Comparison of ENCODE assay signal across 8 cellular contexts in genomic region chr12:57148469-57149308, GRCh38. TPM values are rescaled to one million over a fixed set of nuclear protein-coding genes. Genes with fewer than 3 reads are reported as not detected.
A peak's percentile ranks its signal among the peaks of the same experiment; 100 is the strongest.
DNase-seq lines count a peak whose midpoint lies in the region; ATAC-seq and TF ChIP-seq lines count a peak whose summit lies in the region.
"Had no signal": no experiment of that assay in that cellular context is flagged by ENCODE, and none has a peak within 500 bp of the region (broad histone marks: within the 10 kb centered on the region; RNA-seq: fewer than 3 reads in every experiment).

No MANE protein-coding gene starts in this region.

- H3K36me3 ChIP-seq in MG63 (peaks cover 72% of the 10 kb centered on the region), colonic mucosa (no peaks in the 10 kb centered on the region), mesenchymal stem cell (ENCODE audit: control insufficient read depth in 1 of 2, insufficient read depth in 2 of 2, low read depth in 1 of 2, low read length in 2 of 2) (peaks cover 56 to 78% of the 10 kb centered on the region in 2 experiments)

- H4K8ac ChIP-seq in mesenchymal stem cell (ENCODE audit: low read length), result peak overlapping the region; percentile 14

- H3K79me1 ChIP-seq in mesenchymal stem cell (replicated peaks; ENCODE audit: low read length, poor library complexity, severe bottlenecking), result peaks cover 34% of the 10 kb centered on the region

- peak overlapping the region; percentile 61 to 64 for H3K4ac ChIP-seq in mesenchymal stem cell (ENCODE audit: low read depth in 1 of 2, low read length in 2 of 2)

- no peak overlapping the region for H3K4me2 ChIP-seq in mesenchymal stem cell (ENCODE audit: low read length, poor library complexity, severe bottlenecking)

- no peak overlapping the region for H2AK5ac ChIP-seq in mesenchymal stem cell (ENCODE audit: low read length, severe bottlenecking)

- H3K14ac ChIP-seq in mesenchymal stem cell (ENCODE audit: low read length in 2 of 2), result peak overlapping the region in 1 of 2 experiments; percentile 89

- peak overlapping the region; percentile 37 for H2BK120ac ChIP-seq in mesenchymal stem cell (ENCODE audit: low read depth, low read length)

- H3K18ac ChIP-seq in mesenchymal stem cell (ENCODE audit: low read depth in 1 of 2, low read length in 2 of 2), result peak overlapping the region; percentile 58 to 96

- intact Hi-C loops in colonic mucosa (cut with DNase I), result no loop called here

- H2BK5ac ChIP-seq in mesenchymal stem cell (ENCODE audit: low read depth, low read length, poor library complexity, severe bottlenecking), result no peak overlapping the region

- no peak for ATAC-seq in HG03139 (IDR thresholded peaks at IDR 0.05; ENCODE audit: unreplicated experiment)

- DNase-seq in MG63 (peak; percentile 67), colonic mucosa (peak; percentile 77), mesenchymal stem cell (peak; percentile 87), type B pancreatic cell (ENCODE audit: extremely low spot score, unreplicated experiment) (no peak), glutamatergic neuron (no peak)
- no peak for DNase-seq in activated naive CD4-positive, alpha-beta T cell treated with Interleukin-2 at 50 U/mL for 16 hours

- H3K4me1 ChIP-seq in colonic mucosa, result peaks cover 38% of the 10 kb centered on the region
- H3K4me1 ChIP-seq in mesenchymal stem cell (ENCODE audit: control insufficient read depth, insufficient read depth, low read depth, low read length), result peaks cover 65% of the 10 kb centered on the region

- peaks cover 56% of the 10 kb centered on the region for H3K4me1 Mint-ChIP-seq in type B pancreatic cell (ENCODE audit: unreplicated experiment)
- H3K4me1 Mint-ChIP-seq in glutamatergic neuron (ENCODE audit: low read depth, unreplicated experiment), result peaks cover 8% of the 10 kb centered on the region

- H2BK12ac ChIP-seq in mesenchymal stem cell (ENCODE audit: low read length in 2 of 2), result peak overlapping the region; percentile 73 to 79

- TF ChIP-seq CTCF in colonic mucosa (IDR thresholded peaks at IDR 0.05) (no peak), type B pancreatic cell (conservative IDR thresholded peaks at IDR 0.05) (no peak), glutamatergic neuron (IDR thresholded peaks at IDR 0.05; ENCODE audit: partially characterized antibody, unreplicated experiment) (no peak)

- 64% methylated on average over 1 of the region's 4 CpGs for WGBS in mesenchymal stem cell

- peak overlapping the region; percentile 51 to 90 for H3K9ac ChIP-seq in colonic mucosa (ENCODE audit: low read depth in 2 of 2, low read length in 2 of 2)
- H3K9ac ChIP-seq in mesenchymal stem cell (ENCODE audit: low read length), result peak overlapping the region; percentile 83

- no peak overlapping the region for H2BK15ac ChIP-seq in mesenchymal stem cell (ENCODE audit: low read depth, poor library complexity, severe bottlenecking)

- no peak overlapping the region for H3K23ac ChIP-seq in mesenchymal stem cell (ENCODE audit: low read length in 2 of 2)

- no peak overlapping the region for H3K4me3 Mint-ChIP-seq in type B pancreatic cell
- H3K4me3 Mint-ChIP-seq in glutamatergic neuron (ENCODE audit: unreplicated experiment), result no peak overlapping the region
- H3K4me3 Mint-ChIP-seq: activated naive CD8-positive, alpha-beta T cell had no signal

- peak overlapping the region; percentile 84 for H4K91ac ChIP-seq in mesenchymal stem cell (ENCODE audit: low read length)

- no peak overlapping the region for H2AFZ ChIP-seq in mesenchymal stem cell (ENCODE audit: low read depth, low read length)

- H3K36me3 Mint-ChIP-seq in type B pancreatic cell (peaks cover 24% of the 10 kb centered on the region), glutamatergic neuron (ENCODE audit: unreplicated experiment) (peaks cover 5% of the 10 kb centered on the region)
- H3K36me3 Mint-ChIP-seq: activated naive CD8-positive, alpha-beta T cell had no signal

- H3K27ac Mint-ChIP-seq in type B pancreatic cell (peak overlapping the region; percentile 79), glutamatergic neuron (ENCODE audit: unreplicated experiment) (no peak overlapping the region)
- H3K27ac Mint-ChIP-seq: activated naive CD8-positive, alpha-beta T cell had no signal

- no peaks in the 10 kb centered on the region for H3K27me3 ChIP-seq in MG63
- no peaks in the 10 kb centered on the region for H3K27me3 ChIP-seq in colonic mucosa
- H3K27me3 ChIP-seq in mesenchymal stem cell (ENCODE audit: control insufficient read depth in 1 of 2, insufficient read depth in 1 of 2, low read length in 2 of 2), result no peaks in the 10 kb centered on the region

- peak overlapping the region; percentile 84 for H3K27ac ChIP-seq in colonic mucosa
- H3K27ac ChIP-seq in mesenchymal stem cell (ENCODE audit: low read length, poor library complexity, severe bottlenecking), result peak overlapping the region; percentile 9

- H3K27me3 Mint-ChIP-seq in type B pancreatic cell, result no peaks in the 10 kb centered on the region
- peaks cover 2% of the 10 kb centered on the region for H3K27me3 Mint-ChIP-seq in glutamatergic neuron (ENCODE audit: unreplicated experiment)
- H3K27me3 Mint-ChIP-seq: activated naive CD8-positive, alpha-beta T cell had no signal

- H3K4me3 ChIP-seq in MG63 (no peak overlapping the region), colonic mucosa (no peak overlapping the region), mesenchymal stem cell (ENCODE audit: insufficient read depth in 1 of 2, low read depth in 1 of 2, low read length in 2 of 2) (peak overlapping the region in 1 of 2 experiments; percentile 28)

- H3K9me3 Mint-ChIP-seq in type B pancreatic cell (no peaks in the 10 kb centered on the region), glutamatergic neuron (ENCODE audit: unreplicated experiment) (peaks cover 1% of the 10 kb centered on the region)

- H3K9me3 ChIP-seq in MG63, result no peaks in the 10 kb centered on the region
- no peaks in the 10 kb centered on the region for H3K9me3 ChIP-seq in colonic mucosa
- H3K9me3 ChIP-seq in mesenchymal stem cell (ENCODE audit: control insufficient read depth, low read length), result no peaks in the 10 kb centered on the region

RNA-seq across cellular contexts. Expression of gene LRP1-AS, which starts 1.3 kb away (rescaled TPM):
- not detected in 2 replicates for total RNA-seq in MG63 (2014; rRNA removed; shearing (Covaris generic); ENCODE audit: low replicate concordance)
- total RNA-seq in colonic mucosa, result not detected
- not detected for polyA plus RNA-seq in mesenchymal stem cell (2013, experiment 1 of 2)
- not detected for polyA plus RNA-seq in mesenchymal stem cell (2013, experiment 2 of 2)
- total RNA-seq in type B pancreatic cell (ENCODE audit: low replicate concordance), result not detected in 2 replicates
- total RNA-seq in glutamatergic neuron (ENCODE audit: unreplicated experiment), result not detected

RNA-seq across cellular contexts. Expression of gene LRP1, which starts 20.4 kb away (rescaled TPM):
- 29.1 and 39.0 TPM in 2 replicates for total RNA-seq in MG63 (2014; rRNA removed; shearing (Covaris generic); ENCODE audit: low replicate concordance)
- total RNA-seq in colonic mucosa (100 to 1,000 TPM; 107 to 123 TPM), type B pancreatic cell (ENCODE audit: low replicate concordance) (96.4 and 138 TPM in 2 replicates), glutamatergic neuron (ENCODE audit: unreplicated experiment) (125 TPM)
- 68.9 TPM for polyA plus RNA-seq in mesenchymal stem cell (2013, experiment 1 of 2)
- 57.9 TPM for polyA plus RNA-seq in mesenchymal stem cell (2013, experiment 2 of 2)

RNA-seq across cellular contexts. Expression of gene STAT6, which starts 37.5 kb away (rescaled TPM):
- total RNA-seq in MG63 (2014; rRNA removed; shearing (Covaris generic); ENCODE audit: low replicate concordance), result 53.6 and 59.7 TPM in 2 replicates
- total RNA-seq in colonic mucosa, result 100 to 1,000 TPM; 161 to 181 TPM
- polyA plus RNA-seq in mesenchymal stem cell (2013, experiment 1 of 2), result 87.5 TPM
- 89.4 TPM for polyA plus RNA-seq in mesenchymal stem cell (2013, experiment 2 of 2)
- 83.4 and 167 TPM in 2 replicates for total RNA-seq in type B pancreatic cell (ENCODE audit: low replicate concordance)
- 34.4 TPM for total RNA-seq in glutamatergic neuron (ENCODE audit: unreplicated experiment)

RNA-seq across cellular contexts. Expression of gene NAB2, which starts 59.8 kb away (rescaled TPM):
- 28.7 and 45.1 TPM in 2 replicates for total RNA-seq in MG63 (2014; rRNA removed; shearing (Covaris generic); ENCODE audit: low replicate concordance)
- total RNA-seq in colonic mucosa, result 1 to 10 TPM; 4.8 to 7.0 TPM
- polyA plus RNA-seq in mesenchymal stem cell (2013, experiment 1 of 2), result 28.9 TPM
- polyA plus RNA-seq in mesenchymal stem cell (2013, experiment 2 of 2), result 27.0 TPM
- 48.3 and 49.7 TPM in 2 replicates for total RNA-seq in type B pancreatic cell (ENCODE audit: low replicate concordance)
- 20.0 TPM for total RNA-seq in glutamatergic neuron (ENCODE audit: unreplicated experiment)

Comparison
In these comparisons a context has a peak if more than half of its experiments do, and no peak if none do; other contexts are left out.
1. DNase-seq: peak in MG63 (single experiment), colonic mucosa (single experiment) and mesenchymal stem cell (single experiment); none in type B pancreatic cell (single experiment), activated naive CD4-positive, alpha-beta T cell treated with Interleukin-2 at 50 U/mL for 16 hours (single experiment) and glutamatergic neuron (single experiment).